Comparison of ENCODE assay signal across 2 cellular contexts in the genomic region with DNA sequence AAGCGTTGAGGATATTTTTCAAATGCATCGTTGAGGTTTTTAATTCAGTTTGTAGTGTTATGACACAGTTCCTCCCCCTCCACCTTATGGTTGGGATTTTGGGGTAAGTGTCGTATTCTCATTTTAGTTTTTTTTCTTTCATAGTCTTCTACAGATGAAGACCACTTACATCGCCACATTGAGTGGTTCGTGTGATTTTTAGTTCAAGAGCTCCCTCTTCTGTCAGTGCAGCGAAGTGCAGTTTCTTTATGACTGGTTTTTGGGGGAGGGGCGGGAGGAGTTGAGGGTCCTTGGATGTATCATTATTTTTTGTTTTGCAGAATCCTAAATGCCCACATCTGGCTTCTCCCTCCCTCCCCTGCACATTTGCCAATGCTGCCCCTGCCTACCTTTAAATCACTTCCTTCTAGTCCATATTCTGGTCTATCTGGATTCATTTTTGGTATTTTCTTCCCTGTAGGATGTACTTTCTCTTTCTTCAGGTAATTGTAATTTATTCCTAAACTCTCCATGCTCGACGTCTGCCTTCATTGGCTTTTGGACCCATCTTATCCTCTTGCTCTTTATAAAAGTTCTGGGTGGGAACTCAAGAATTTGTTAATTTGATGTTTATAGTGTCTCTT.
TF ChIP-seq lines count a peak whose summit lies in the region.

No MANE protein-coding gene starts in this region.

TF ChIP-seq in SK-N-SH, 30 proteins besides CTCF, POLR2A, EP300 and RAD21 (continued from another document):
- TF ChIP-seq RFX5 (IDR thresholded peaks at IDR 0.05; ENCODE audit: low read length) (no peak), RXRA (IDR thresholded peaks at IDR 0.05; ENCODE audit: borderline replicate concordance, low read depth) (no peak), MEF2A (IDR thresholded peaks at IDR 0.05; ENCODE audit: borderline replicate concordance, low read depth) (no peak), RCOR1 (IDR thresholded peaks at IDR 0.05; ENCODE audit: low read length) (no peak)
- TF ChIP-seq, protein P1, sequence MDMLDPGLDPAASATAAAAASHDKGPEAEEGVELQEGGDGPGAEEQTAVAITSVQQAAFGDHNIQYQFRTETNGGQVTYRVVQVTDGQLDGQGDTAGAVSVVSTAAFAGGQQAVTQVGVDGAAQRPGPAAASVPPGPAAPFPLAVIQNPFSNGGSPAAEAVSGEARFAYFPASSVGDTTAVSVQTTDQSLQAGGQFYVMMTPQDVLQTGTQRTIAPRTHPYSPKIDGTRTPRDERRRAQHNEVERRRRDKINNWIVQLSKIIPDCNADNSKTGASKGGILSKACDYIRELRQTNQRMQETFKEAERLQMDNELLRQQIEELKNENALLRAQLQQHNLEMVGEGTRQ (IDR thresholded peaks at IDR 0.05; ENCODE audit: borderline replicate concordance, low read depth, low read length) = no peak
- TF ChIP-seq, protein P2, sequence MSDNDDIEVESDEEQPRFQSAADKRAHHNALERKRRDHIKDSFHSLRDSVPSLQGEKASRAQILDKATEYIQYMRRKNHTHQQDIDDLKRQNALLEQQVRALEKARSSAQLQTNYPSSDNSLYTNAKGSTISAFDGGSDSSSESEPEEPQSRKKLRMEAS (IDR thresholded peaks at IDR 0.05; ENCODE audit: low read depth) = no peak

TF ChIP-seq in SK-N-SH treated with all-trans-retinoic acid at 6 μM for 48 hours, 23 proteins besides CTCF, POLR2A, EP300 and RAD21 (continued from another document):
- TF ChIP-seq, protein P3, sequence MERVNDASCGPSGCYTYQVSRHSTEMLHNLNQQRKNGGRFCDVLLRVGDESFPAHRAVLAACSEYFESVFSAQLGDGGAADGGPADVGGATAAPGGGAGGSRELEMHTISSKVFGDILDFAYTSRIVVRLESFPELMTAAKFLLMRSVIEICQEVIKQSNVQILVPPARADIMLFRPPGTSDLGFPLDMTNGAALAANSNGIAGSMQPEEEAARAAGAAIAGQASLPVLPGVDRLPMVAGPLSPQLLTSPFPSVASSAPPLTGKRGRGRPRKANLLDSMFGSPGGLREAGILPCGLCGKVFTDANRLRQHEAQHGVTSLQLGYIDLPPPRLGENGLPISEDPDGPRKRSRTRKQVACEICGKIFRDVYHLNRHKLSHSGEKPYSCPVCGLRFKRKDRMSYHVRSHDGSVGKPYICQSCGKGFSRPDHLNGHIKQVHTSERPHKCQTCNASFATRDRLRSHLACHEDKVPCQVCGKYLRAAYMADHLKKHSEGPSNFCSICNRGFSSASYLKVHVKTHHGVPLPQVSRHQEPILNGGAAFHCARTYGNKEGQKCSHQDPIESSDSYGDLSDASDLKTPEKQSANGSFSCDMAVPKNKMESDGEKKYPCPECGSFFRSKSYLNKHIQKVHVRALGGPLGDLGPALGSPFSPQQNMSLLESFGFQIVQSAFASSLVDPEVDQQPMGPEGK (CRISPR knock-in tag; IDR thresholded peaks at IDR 0.05; ENCODE audit: borderline replicate concordance) = no peak
- TF ChIP-seq ZC3H10 (CRISPR knock-in tag; IDR thresholded peaks at IDR 0.05) = no peak
- TF ChIP-seq ZNF565 (CRISPR knock-in tag; conservative IDR thresholded peaks at IDR 0.05; ENCODE audit: low read depth) = no peak
- TF ChIP-seq SNAI2 (CRISPR knock-in tag; IDR thresholded peaks at IDR 0.05) = no peak
- TF ChIP-seq, protein P4, sequence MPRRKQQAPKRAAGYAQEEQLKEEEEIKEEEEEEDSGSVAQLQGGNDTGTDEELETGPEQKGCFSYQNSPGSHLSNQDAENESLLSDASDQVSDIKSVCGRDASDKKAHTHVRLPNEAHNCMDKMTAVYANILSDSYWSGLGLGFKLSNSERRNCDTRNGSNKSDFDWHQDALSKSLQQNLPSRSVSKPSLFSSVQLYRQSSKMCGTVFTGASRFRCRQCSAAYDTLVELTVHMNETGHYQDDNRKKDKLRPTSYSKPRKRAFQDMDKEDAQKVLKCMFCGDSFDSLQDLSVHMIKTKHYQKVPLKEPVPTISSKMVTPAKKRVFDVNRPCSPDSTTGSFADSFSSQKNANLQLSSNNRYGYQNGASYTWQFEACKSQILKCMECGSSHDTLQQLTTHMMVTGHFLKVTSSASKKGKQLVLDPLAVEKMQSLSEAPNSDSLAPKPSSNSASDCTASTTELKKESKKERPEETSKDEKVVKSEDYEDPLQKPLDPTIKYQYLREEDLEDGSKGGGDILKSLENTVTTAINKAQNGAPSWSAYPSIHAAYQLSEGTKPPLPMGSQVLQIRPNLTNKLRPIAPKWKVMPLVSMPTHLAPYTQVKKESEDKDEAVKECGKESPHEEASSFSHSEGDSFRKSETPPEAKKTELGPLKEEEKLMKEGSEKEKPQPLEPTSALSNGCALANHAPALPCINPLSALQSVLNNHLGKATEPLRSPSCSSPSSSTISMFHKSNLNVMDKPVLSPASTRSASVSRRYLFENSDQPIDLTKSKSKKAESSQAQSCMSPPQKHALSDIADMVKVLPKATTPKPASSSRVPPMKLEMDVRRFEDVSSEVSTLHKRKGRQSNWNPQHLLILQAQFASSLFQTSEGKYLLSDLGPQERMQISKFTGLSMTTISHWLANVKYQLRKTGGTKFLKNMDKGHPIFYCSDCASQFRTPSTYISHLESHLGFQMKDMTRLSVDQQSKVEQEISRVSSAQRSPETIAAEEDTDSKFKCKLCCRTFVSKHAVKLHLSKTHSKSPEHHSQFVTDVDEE (CRISPR knock-in tag; IDR thresholded peaks at IDR 0.05) = no peak
- no peak for TF ChIP-seq GLIS3 (CRISPR knock-in tag; IDR thresholded peaks at IDR 0.05)
- no peak for TF ChIP-seq ZNF70 (CRISPR knock-in tag; IDR thresholded peaks at IDR 0.05)
- no peak for TF ChIP-seq CSDC2 (CRISPR knock-in tag; IDR thresholded peaks at IDR 0.05)
- no peak for TF ChIP-seq ISL1 (CRISPR knock-in tag; IDR thresholded peaks at IDR 0.05)
- TF ChIP-seq, protein P5, sequence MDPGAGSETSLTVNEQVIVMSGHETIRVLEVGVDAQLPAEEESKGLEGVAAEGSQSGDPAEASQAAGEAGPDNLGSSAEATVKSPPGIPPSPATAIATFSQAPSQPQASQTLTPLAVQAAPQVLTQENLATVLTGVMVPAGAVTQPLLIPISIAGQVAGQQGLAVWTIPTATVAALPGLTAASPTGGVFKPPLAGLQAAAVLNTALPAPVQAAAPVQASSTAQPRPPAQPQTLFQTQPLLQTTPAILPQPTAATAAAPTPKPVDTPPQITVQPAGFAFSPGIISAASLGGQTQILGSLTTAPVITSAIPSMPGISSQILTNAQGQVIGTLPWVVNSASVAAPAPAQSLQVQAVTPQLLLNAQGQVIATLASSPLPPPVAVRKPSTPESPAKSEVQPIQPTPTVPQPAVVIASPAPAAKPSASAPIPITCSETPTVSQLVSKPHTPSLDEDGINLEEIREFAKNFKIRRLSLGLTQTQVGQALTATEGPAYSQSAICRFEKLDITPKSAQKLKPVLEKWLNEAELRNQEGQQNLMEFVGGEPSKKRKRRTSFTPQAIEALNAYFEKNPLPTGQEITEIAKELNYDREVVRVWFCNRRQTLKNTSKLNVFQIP (CRISPR knock-in tag; IDR thresholded peaks at IDR 0.05; ENCODE audit: borderline replicate concordance, low read depth) = no peak
- no peak for TF ChIP-seq OSR1 (CRISPR knock-in tag; IDR thresholded peaks at IDR 0.05)
- no peak for TF ChIP-seq PPARA (CRISPR knock-in tag; IDR thresholded peaks at IDR 0.05; ENCODE audit: borderline replicate concordance)
- TF ChIP-seq ARNTL (CRISPR knock-in tag; IDR thresholded peaks at IDR 0.05; ENCODE audit: borderline replicate concordance, low read depth) = no peak
- no peak for TF ChIP-seq ZFP3 (CRISPR knock-in tag; IDR thresholded peaks at IDR 0.05)
- TF ChIP-seq RARB (CRISPR knock-in tag; IDR thresholded peaks at IDR 0.05) = no peak
- TF ChIP-seq TCF4 (CRISPR knock-in tag; IDR thresholded peaks at IDR 0.05; ENCODE audit: borderline replicate concordance) = no peak
